Comparison of ENCODE assay signal across 21 cellular contexts in genomic region chr14:100738704-100739131, GRCh38. TPM values are rescaled to one million over a fixed set of nuclear protein-coding genes. Genes with fewer than 3 reads are reported as not detected.
"Had no signal": no experiment of that assay in that cellular context is flagged by ENCODE, and none has a peak within 500 bp of the region (broad histone marks: within the 10 kb centered on the region; RNA-seq: fewer than 3 reads in every experiment).

No MANE protein-coding gene starts in this region.

- H3K27ac Mint-ChIP-seq: activated CD4-positive, alpha-beta T cell treated with anti-CD3 and anti-CD28 coated beads, Interleukin-2, amount 10 ng/mL, durations not matched to agents 24 days and 14 days; activated CD8-positive, alpha-beta T cell treated with anti-CD3 and anti-CD28 coated beads, Interleukin-2, amount 10 ng/mL, durations not matched to agents 7 days and 5 days; activated naive CD8-positive, alpha-beta T cell treated with anti-CD3 and anti-CD28 coated beads for 36 hours; activated T-cell treated with anti-CD3 and anti-CD28 coated beads, Interleukin-2, amount 50 U/mL, for 72 hours had no signal

- H3K36me3 ChIP-seq: gastrocnemius medialis, heart right ventricle, thoracic aorta had no signal

- ATAC-seq: activated CD8-positive, alpha-beta T cell treated with anti-CD3 and anti-CD28 coated beads, Interleukin-2, amount 10 ng/mL, durations not matched to agents 7 days and 5 days; activated T-cell treated with anti-CD3 and anti-CD28 coated beads, Interleukin-2, amount 50 U/mL, for 72 hours; gastrocnemius medialis; heart right ventricle; left lobe of liver; stimulated activated naive CD8-positive, alpha-beta T cell treated with anti-CD3 and anti-CD28 coated beads, Interleukin-15, amount 100 ng/mL, for 72 hours had no signal

- DNase-seq: activated CD4-positive, alpha-beta T cell treated with anti-CD3 and anti-CD28 coated beads, Interleukin-2, amount 10 ng/mL, durations not matched to agents 24 days and 14 days; activated CD4-positive, CD25-positive, alpha-beta regulatory T cell; activated CD8-positive, alpha-beta memory T cell treated with anti-CD3 and anti-CD28 coated beads, Interleukin-2, amount 50 U/mL, for 4 hours; activated CD8-positive, alpha-beta T cell treated with anti-CD3 and anti-CD28 coated beads, Interleukin-2, amount 10 ng/mL, durations not matched to agents 7 days and 5 days; activated naive CD8-positive, alpha-beta T cell treated with anti-CD3 and anti-CD28 coated beads for 36 hours; activated T-cell treated with anti-CD3 and anti-CD28 coated beads, Interleukin-2, amount 50 U/mL, for 72 hours; amygdala; cortex of kidney; effector memory CD4-positive, alpha-beta T cell; gastrocnemius medialis; heart right ventricle; mesendoderm; retina; stimulated activated naive CD8-positive, alpha-beta T cell treated with anti-CD3 and anti-CD28 coated beads, Interleukin-15, amount 100 ng/mL, for 72 hours had no signal

- H3K9me3 ChIP-seq: gastrocnemius medialis, thoracic aorta had no signal

- H3K27ac ChIP-seq: gastrocnemius medialis, heart right ventricle, parathyroid adenoma, skin epidermis, thoracic aorta had no signal

- H3K4me1 Mint-ChIP-seq: activated naive CD8-positive, alpha-beta T cell treated with anti-CD3 and anti-CD28 coated beads for 36 hours; central memory CD8-positive, alpha-beta T cell; stimulated activated naive CD8-positive, alpha-beta T cell treated with anti-CD3 and anti-CD28 coated beads, Interleukin-15, amount 100 ng/mL, for 72 hours had no signal

- H3K4me1 ChIP-seq: gastrocnemius medialis, heart right ventricle, parathyroid adenoma had no signal

- H3K27me3 Mint-ChIP-seq: activated CD4-positive, alpha-beta T cell treated with anti-CD3 and anti-CD28 coated beads, Interleukin-2, amount 10 ng/mL, durations not matched to agents 24 days and 14 days; stimulated activated naive CD8-positive, alpha-beta T cell treated with anti-CD3 and anti-CD28 coated beads, Interleukin-15, amount 100 ng/mL, for 72 hours had no signal

- H3K4me3 ChIP-seq: gastrocnemius medialis, heart right ventricle, skin epidermis, thoracic aorta had no signal

- H3K36me3 Mint-ChIP-seq: activated naive CD8-positive, alpha-beta T cell treated with anti-CD3 and anti-CD28 coated beads for 36 hours had no signal

- H3K9me3 Mint-ChIP-seq: activated CD4-positive, alpha-beta T cell treated with anti-CD3 and anti-CD28 coated beads, Interleukin-2, amount 10 ng/mL, durations not matched to agents 24 days and 14 days; activated naive CD8-positive, alpha-beta T cell treated with anti-CD3 and anti-CD28 coated beads for 36 hours; central memory CD8-positive, alpha-beta T cell; neural crest cell; stimulated activated naive CD8-positive, alpha-beta T cell treated with anti-CD3 and anti-CD28 coated beads, Interleukin-15, amount 100 ng/mL, for 72 hours had no signal

- H3K4me3 Mint-ChIP-seq: activated CD4-positive, alpha-beta T cell treated with anti-CD3 and anti-CD28 coated beads, Interleukin-2, amount 10 ng/mL, durations not matched to agents 24 days and 14 days; activated CD8-positive, alpha-beta T cell treated with anti-CD3 and anti-CD28 coated beads, Interleukin-2, amount 10 ng/mL, durations not matched to agents 7 days and 5 days; activated naive CD8-positive, alpha-beta T cell treated with anti-CD3 and anti-CD28 coated beads for 36 hours; activated T-cell treated with anti-CD3 and anti-CD28 coated beads, Interleukin-2, amount 50 U/mL, for 72 hours; brain; central memory CD8-positive, alpha-beta T cell; neural crest cell; stimulated activated naive CD8-positive, alpha-beta T cell treated with anti-CD3 and anti-CD28 coated beads, Interleukin-15, amount 100 ng/mL, for 72 hours had no signal

- H3K27me3 ChIP-seq: gastrocnemius medialis had no signal

RNA-seq across cellular contexts. Expression of gene DLK1, which starts 12.0 kb away (rescaled TPM):
- total RNA-seq: activated CD4-positive, alpha-beta T cell treated with anti-CD3 and anti-CD28 coated beads, Interleukin-2, amount 10 ng/mL, durations not matched to agents 24 days and 14 days; activated CD8-positive, alpha-beta T cell treated with anti-CD3 and anti-CD28 coated beads, Interleukin-2, amount 10 ng/mL, durations not matched to agents 7 days and 5 days; activated naive CD8-positive, alpha-beta T cell treated with anti-CD3 and anti-CD28 coated beads for 36 hours; activated T-cell treated with anti-CD3 and anti-CD28 coated beads, Interleukin-2, amount 50 U/mL, for 72 hours; thoracic aorta had no signal
